ENCODE assay signal across 2 cellular contexts in genomic region chr19:5870986-5871394, GRCh38.
TF ChIP-seq lines count a peak whose summit lies in the region.

No MANE protein-coding gene starts in this region.

TF ChIP-seq in A549, 52 proteins besides CTCF, POLR2A, EP300 and RAD21:
- TF ChIP-seq CEBPB (IDR thresholded peaks at IDR 0.05) (peak in 1 of 2 experiments; percentile 18; a peak in 1 of 4 replicates), CBX8 (IDR thresholded peaks at IDR 0.05) (no peak)

TF ChIP-seq in HepG2, 621 proteins besides CTCF, POLR2A, EP300 and RAD21 (continues in another document):
- TF ChIP-seq ZNF503 (CRISPR knock-in tag; IDR thresholded peaks at IDR 0.05) (peak; percentile 87), ZNF879 (CRISPR knock-in tag; IDR thresholded peaks at IDR 0.05) (no peak), NCOA1 (CRISPR knock-in tag; IDR thresholded peaks at IDR 0.05) (peak; percentile 36; the same call in 1 of the 2 replicates), ZBTB3 (CRISPR knock-in tag; IDR thresholded peaks at IDR 0.05; ENCODE audit: borderline replicate concordance, low read depth) (peak; percentile 93), ZMYM2 (CRISPR knock-in tag; IDR thresholded peaks at IDR 0.05) (peak; percentile 100), ZNF547 (CRISPR knock-in tag; IDR thresholded peaks at IDR 0.05) (no peak), ZNF367 (CRISPR knock-in tag; IDR thresholded peaks at IDR 0.05; ENCODE audit: borderline replicate concordance) (no peak), HDAC6 (IDR thresholded peaks at IDR 0.05; ENCODE audit: low read depth, low read length) (no peak), ZNF546 (CRISPR knock-in tag; conservative IDR thresholded peaks at IDR 0.05) (peak; percentile 50; the same call in 1 of the 2 replicates), CREB3 (CRISPR knock-in tag; IDR thresholded peaks at IDR 0.05) (no peak), ZNF3 (CRISPR knock-in tag; IDR thresholded peaks at IDR 0.05) (0 out of 2 replicates have a peak, but pooled peaks have one; percentile 73), ZNF33A (CRISPR knock-in tag; IDR thresholded peaks at IDR 0.05; ENCODE audit: borderline replicate concordance) (no peak), E2F5 (CRISPR knock-in tag; conservative IDR thresholded peaks at IDR 0.05) (no peak), RXRA (CRISPR knock-in tag; IDR thresholded peaks at IDR 0.05) (peak; percentile 98), MIER2 (CRISPR knock-in tag; IDR thresholded peaks at IDR 0.05) (no peak), CBX2 (IDR thresholded peaks at IDR 0.05; ENCODE audit: low read depth, low read length) (no peak), CBX2 (CRISPR knock-in tag; IDR thresholded peaks at IDR 0.05; ENCODE audit: low read depth) (no peak), ZMAT3 (CRISPR knock-in tag; conservative IDR thresholded peaks at IDR 0.05) (no peak; the same call in 1 of the 2 replicates), NFE2L2 (IDR thresholded peaks at IDR 0.05; ENCODE audit: low read length) (no peak), HMG20A (CRISPR knock-in tag; IDR thresholded peaks at IDR 0.05; ENCODE audit: borderline replicate concordance) (peak; percentile 90), BRCA1 (CRISPR knock-in tag; IDR thresholded peaks at IDR 0.05) (no peak), SP4 (CRISPR knock-in tag; IDR thresholded peaks at IDR 0.05) (peak; percentile 43; the same call in 1 of the 2 replicates), ZNF572 (CRISPR knock-in tag; IDR thresholded peaks at IDR 0.05) (0 out of 2 replicates have a peak, but pooled peaks have one; percentile 38), EHMT2 (IDR thresholded peaks at IDR 0.05; ENCODE audit: borderline replicate concordance, low read depth, low read length) (no peak), ZBTB42 (CRISPR knock-in tag; IDR thresholded peaks at IDR 0.05) (no peak), CSRNP1 (CRISPR knock-in tag; IDR thresholded peaks at IDR 0.05) (no peak), ZKSCAN1 (IDR thresholded peaks at IDR 0.05; ENCODE audit: low read length) (peak; percentile 32; the same call in 1 of the 2 replicates), STAT5B (CRISPR knock-in tag; IDR thresholded peaks at IDR 0.05) (no peak), ZNF607 (CRISPR knock-in tag; IDR thresholded peaks at IDR 0.05; ENCODE audit: borderline replicate concordance) (no peak), ZNF788 (CRISPR knock-in tag; IDR thresholded peaks at IDR 0.05; ENCODE audit: borderline replicate concordance) (peak; percentile 88; the same call in 1 of the 2 replicates), ZFP37 (CRISPR knock-in tag; IDR thresholded peaks at IDR 0.05; ENCODE audit: borderline replicate concordance) (no peak; the same call in 1 of the 2 replicates), MXD4 (CRISPR knock-in tag; IDR thresholded peaks at IDR 0.05) (no peak; the same call in 1 of the 2 replicates), ZNF264 (CRISPR knock-in tag; IDR thresholded peaks at IDR 0.05) (0 out of 2 replicates have a peak, but pooled peaks have one; percentile 38), TFE3 (CRISPR knock-in tag; IDR thresholded peaks at IDR 0.05) (peak; percentile 91), CREM (IDR thresholded peaks at IDR 0.05) (peak; percentile 83), CREM (CRISPR knock-in tag; IDR thresholded peaks at IDR 0.05) (no peak), PBX2 (CRISPR knock-in tag; IDR thresholded peaks at IDR 0.05) (no peak), TCF7L2 (IDR thresholded peaks at IDR 0.05; ENCODE audit: low read depth, low read length) (no peak), STAG1 (CRISPR knock-in tag; IDR thresholded peaks at IDR 0.05) (0 out of 2 replicates have a peak, but pooled peaks have one; percentile 14), SMYD3 (CRISPR knock-in tag; IDR thresholded peaks at IDR 0.05) (peak; percentile 55; the same call in 1 of the 2 replicates), ZNF17 (CRISPR knock-in tag; IDR thresholded peaks at IDR 0.05) (no peak), CC2D1A (CRISPR knock-in tag; IDR thresholded peaks at IDR 0.05) (no peak), PRDM15 (CRISPR knock-in tag; IDR thresholded peaks at IDR 0.05) (no peak), CREB1 (IDR thresholded peaks at IDR 0.05) (peak; percentile 55), CREB1 (CRISPR knock-in tag; IDR thresholded peaks at IDR 0.05) (peak; percentile 65), DNMT3B (CRISPR knock-in tag; conservative IDR thresholded peaks at IDR 0.05) (no peak), CENPX (CRISPR knock-in tag; IDR thresholded peaks at IDR 0.05) (no peak), STAT6 (CRISPR knock-in tag; IDR thresholded peaks at IDR 0.05; ENCODE audit: borderline replicate concordance) (peak; percentile 75; the same call in 1 of the 2 replicates)
